In genomic region chr12:48981757-48982157, GRCh38 we compare ENCODE assay signal across 14 cellular contexts. TPM values are rescaled to one million over a fixed set of nuclear protein-coding genes. Genes with fewer than 3 reads are reported as not detected.
A peak's percentile ranks its signal among the peaks of the same experiment; 100 is the strongest.
DNase-seq lines count a peak whose midpoint lies in the region; ATAC-seq and TF ChIP-seq lines count a peak whose summit lies in the region.
"Had no signal": no experiment of that assay in that cellular context is flagged by ENCODE, and none has a peak within 500 bp of the region (broad histone marks: within the 10 kb centered on the region; RNA-seq: fewer than 3 reads in every experiment).

No MANE protein-coding gene starts in this region.

- H3K36me3 Mint-ChIP-seq in activated naive CD8-positive, alpha-beta T cell treated with anti-CD3 and anti-CD28 coated beads for 36 hours, result no peaks in the 10 kb centered on the region
- no peaks in the 10 kb centered on the region for H3K36me3 Mint-ChIP-seq in memory B cell

- no TSS peak for BruUV-seq in mammary epithelial cell (replicated peaks; lab: Mats Ljungman, UMichigan)

- H3K27ac ChIP-seq in breast epithelium (no peak overlapping the region), mammary epithelial cell (ENCODE audit: insufficient read depth, low read depth, low read length) (no peak overlapping the region), thymus (ENCODE audit: low read depth) (no peak overlapping the region)

- no peak overlapping the region for H2AFZ ChIP-seq in mammary epithelial cell (ENCODE audit: low read depth, low read length)

- peaks cover 3 to 56% of the 10 kb centered on the region in 2 donors for H3K27me3 ChIP-seq in breast epithelium
- peaks cover 41% of the 10 kb centered on the region for H3K27me3 ChIP-seq in mammary epithelial cell (ENCODE audit: insufficient read depth, low read length)
- H3K27me3 ChIP-seq in thymus (ENCODE audit: control insufficient read depth, insufficient read depth), result peaks cover 78% of the 10 kb centered on the region

- CTCF ChIA-PET in mammary epithelial cell (lab: Charles Lee; ENCODE audit: low non-redundant PET), result no interaction called here

- no peaks in the 10 kb centered on the region for H3K9me3 Mint-ChIP-seq in activated naive CD8-positive, alpha-beta T cell treated with anti-CD3 and anti-CD28 coated beads for 36 hours
- no peaks in the 10 kb centered on the region for H3K9me3 Mint-ChIP-seq in memory B cell

- H3K9me3 ChIP-seq in breast epithelium (no peaks in the 10 kb centered on the region), mammary epithelial cell (replicated peaks; ENCODE audit: insufficient read depth, low read length) (no peaks in the 10 kb centered on the region), thymus (ENCODE audit: control insufficient read depth) (peaks cover 1% of the 10 kb centered on the region)

- H3K4me2 ChIP-seq in mammary epithelial cell (ENCODE audit: insufficient read depth, low read depth, low read length), result no peak overlapping the region

- H3K36me3 ChIP-seq in breast epithelium, result no peaks in the 10 kb centered on the region
- H3K36me3 ChIP-seq in mammary epithelial cell (ENCODE audit: insufficient read depth, low read length), result no peaks in the 10 kb centered on the region
- no peaks in the 10 kb centered on the region for H3K36me3 ChIP-seq in thymus (ENCODE audit: control insufficient read depth, insufficient read depth)

- TF ChIP-seq CTCF in breast epithelium (IDR thresholded peaks at IDR 0.05), result no peak
- TF ChIP-seq CTCF in mammary epithelial cell (conservative IDR thresholded peaks at IDR 0.05 in 1 of 2, IDR thresholded peaks at IDR 0.05 in 1 of 2; ENCODE audit: extremely low read depth in 1 of 2, insufficient read depth in 1 of 2, low read depth in 1 of 2, low read length in 2 of 2), result no peak

- H3K27me3 Mint-ChIP-seq in activated naive CD8-positive, alpha-beta T cell treated with anti-CD3 and anti-CD28 coated beads for 36 hours, result peaks cover 73% of the 10 kb centered on the region
- H3K27me3 Mint-ChIP-seq in memory B cell, result peaks cover 28% of the 10 kb centered on the region

- DNase-seq in breast epithelium (ENCODE audit: low spot score in 2 of 2), result no peak
- no peak for DNase-seq in mammary epithelial cell
- DNase-seq in activated naive CD8-positive, alpha-beta T cell treated with anti-CD3 and anti-CD28 coated beads for 36 hours, result no peak
- no peak for DNase-seq in memory B cell (ENCODE audit: low spot score in 2 of 2)
- no peak for DNase-seq in NCI-H446 (lab: John Stamatoyannopoulos, UW)
- no peak for DNase-seq in NCI-H69 (lab: John Stamatoyannopoulos, UW)
- DNase-seq in OCI-M1 (lab: John Stamatoyannopoulos, UW), result no peak
- DNase-seq: foreskin melanocyte, NCI-H187 treated with DMSO at 0.1 percent for 48 hours, trophoblast cell had no signal

- WGBS in mammary epithelial cell (ENCODE audit: low coverage, missing lambda C conversion rate), result 53% methylated on average over 13 of the region's 13 CpGs
- 18% methylated on average over 13 of the region's 13 CpGs for WGBS in thymus

- peak overlapping the region; percentile 22 for H3K27ac Mint-ChIP-seq in activated naive CD8-positive, alpha-beta T cell treated with anti-CD3 and anti-CD28 coated beads for 36 hours
- peak overlapping the region; percentile 88 for H3K27ac Mint-ChIP-seq in memory B cell

- H3K79me2 ChIP-seq in mammary epithelial cell (ENCODE audit: insufficient read depth, low read length), result no peaks in the 10 kb centered on the region

- dilution Hi-C loops in mammary epithelial cell (cut with HindIII; ENCODE audit: low sequenced_read_pairs), result loop anchor here (10.0 kb wide), 1 partner anchor 63 kb away; no protein-coding TSS in a partner anchor

- peak overlapping the region; percentile 33 for H3K4me3 Mint-ChIP-seq in activated naive CD8-positive, alpha-beta T cell treated with anti-CD3 and anti-CD28 coated beads for 36 hours
- peak overlapping the region; percentile 85 for H3K4me3 Mint-ChIP-seq in memory B cell

- H3K9ac ChIP-seq in mammary epithelial cell (ENCODE audit: insufficient read depth, low read length), result no peak overlapping the region

- H3K4me3 ChIP-seq in breast epithelium, result peak overlapping the region in 2 of 3 donors; percentile 42 to 66
- H3K4me3 ChIP-seq in mammary epithelial cell (replicated peaks in 1 of 3; ENCODE audit: insufficient read depth in 1 of 3, low read depth in 2 of 3, low read length in 3 of 3), result no peak overlapping the region
- peak overlapping the region; percentile 55 for H3K4me3 ChIP-seq in thymus (ENCODE audit: low read length)

- intact Hi-C loops in breast epithelium (cut with DNase I; ENCODE audit: low total_unique reads) (no loop called here), mammary epithelial cell (cut with micrococcal nuclease) (no loop called here)

- TF ChIP-seq POLR2A in breast epithelium (IDR thresholded peaks at IDR 0.05), result no peak

- peaks cover 42% of the 10 kb centered on the region for H3K4me1 Mint-ChIP-seq in activated naive CD8-positive, alpha-beta T cell treated with anti-CD3 and anti-CD28 coated beads for 36 hours
- H3K4me1 Mint-ChIP-seq in memory B cell, result peaks cover 32% of the 10 kb centered on the region

- in situ Hi-C loops in mammary epithelial cell (cut with MboI; ENCODE audit: low sequenced_read_pairs in 2 of 2), result no loop called here

- no peak for ATAC-seq in memory B cell (ENCODE audit: low read depth)
- ATAC-seq: left lobe of liver had no signal

- no peaks in the 10 kb centered on the region for H4K20me1 ChIP-seq in mammary epithelial cell (ENCODE audit: insufficient read depth, low read length)

- peaks cover 18 to 32% of the 10 kb centered on the region in 2 donors for H3K4me1 ChIP-seq in breast epithelium
- H3K4me1 ChIP-seq in mammary epithelial cell (ENCODE audit: insufficient read depth, low read length), result peaks cover 34% of the 10 kb centered on the region
- peaks cover 21% of the 10 kb centered on the region for H3K4me1 ChIP-seq in thymus (ENCODE audit: control insufficient read depth, insufficient read depth, low read length)

RNA-seq across cellular contexts. Expression of gene WNT1, which starts 3.6 kb away (rescaled TPM):
- not detected for total RNA-seq in breast epithelium
- not detected for total RNA-seq in mammary epithelial cell
- polyA plus RNA-seq in mammary epithelial cell, result not detected
- polyA minus RNA-seq in mammary epithelial cell, result not detected
- total RNA-seq in activated naive CD8-positive, alpha-beta T cell treated with anti-CD3 and anti-CD28 coated beads for 36 hours, result not detected
- 0.05 TPM for polyA plus RNA-seq in thymus
- total RNA-seq: cerebellum; left lobe of liver; T-helper 2 cell treated with Interferon-gamma antibody and Interleukin-4, amounts not matched to agents 100 ng/mL and 5 ng/mL, for 36 hours had no signal

RNA-seq across cellular contexts. Expression of gene WNT10B, which starts 10.2 kb away (rescaled TPM):
- total RNA-seq in breast epithelium (1 to 10 TPM in 1 of 3 donors, under 1 TPM in 1, not detected in 1; 0.29 to 1.3 TPM), mammary epithelial cell (1 to 10 TPM in 1 of 2 donors, under 1 TPM in 1; 0.17 to 1.1 TPM)
- polyA plus RNA-seq in mammary epithelial cell (0.75 TPM), thymus (14.1 TPM)
- not detected for polyA minus RNA-seq in mammary epithelial cell
- total RNA-seq in activated naive CD8-positive, alpha-beta T cell treated with anti-CD3 and anti-CD28 coated beads for 36 hours, result under 1 TPM; 0.24 to 0.39 TPM
- total RNA-seq: left lobe of liver had no signal

RNA-seq across cellular contexts. Expression of gene DDN, which starts 17.4 kb away (rescaled TPM):
- under 1 TPM in 2 of 3 donors, not detected in 1; under 0.01 to 0.16 TPM for total RNA-seq in breast epithelium
- total RNA-seq in mammary epithelial cell, result under 1 TPM; 0.33 to 0.52 TPM
- 0.09 TPM for polyA plus RNA-seq in mammary epithelial cell
- polyA minus RNA-seq in mammary epithelial cell, result not detected
- total RNA-seq in activated naive CD8-positive, alpha-beta T cell treated with anti-CD3 and anti-CD28 coated beads for 36 hours, result 1 to 10 TPM; 1.3 to 1.4 TPM
- 0.18 TPM for polyA plus RNA-seq in thymus
- total RNA-seq: left lobe of liver had no signal

RNA-seq across cellular contexts. Expression of gene ARF3, which starts 24.5 kb away (rescaled TPM):
- 10 to 100 TPM; 65.2 to 86.2 (median 75.2) TPM for total RNA-seq in breast epithelium
- 100 to 1,000 TPM in 1 of 2 donors, 10 to 100 TPM in 1; 87.9 to 201 TPM for total RNA-seq in mammary epithelial cell
- polyA plus RNA-seq in mammary epithelial cell, result 200 TPM
- polyA minus RNA-seq in mammary epithelial cell, result 258 TPM
- 10 to 100 TPM; 81.8 to 82.5 TPM for total RNA-seq in activated naive CD8-positive, alpha-beta T cell treated with anti-CD3 and anti-CD28 coated beads for 36 hours
- 70.6 TPM for polyA plus RNA-seq in thymus

RNA-seq across cellular contexts. Expression of gene PRKAG1, which starts 36.8 kb away (rescaled TPM):
- 10 to 100 TPM; 50.5 to 84.3 (median 54.0) TPM for total RNA-seq in breast epithelium
- total RNA-seq in mammary epithelial cell, result 10 to 100 TPM; 56.7 to 84.8 TPM
- 89.0 TPM for polyA plus RNA-seq in mammary epithelial cell
- polyA minus RNA-seq in mammary epithelial cell, result 73.9 TPM
- 10 to 100 TPM; 57.9 to 60.9 TPM for total RNA-seq in activated naive CD8-positive, alpha-beta T cell treated with anti-CD3 and anti-CD28 coated beads for 36 hours
- polyA plus RNA-seq in thymus, result 58.5 TPM

Comparison
In these comparisons a context has a peak if more than half of its experiments do, and no peak if none do; other contexts are left out.
1. H3K4me3 ChIP-seq: peak in breast epithelium (2 of 3) and thymus (single experiment); none in mammary epithelial cell (0 of 3).